In genomic region chr19:45607071-45608029, GRCh38 we compare ENCODE assay signal across 1 cellular context.
TF ChIP-seq lines count a peak whose summit lies in the region.

No MANE protein-coding gene starts in this region.

TF ChIP-seq in H1, 55 proteins besides CTCF, POLR2A, EP300 and RAD21:
- no peak for TF ChIP-seq SIRT6 (IDR thresholded peaks at IDR 0.05; ENCODE audit: low read length)
- peak; percentile 74 for TF ChIP-seq MAX (IDR thresholded peaks at IDR 0.05)
- TF ChIP-seq SIN3A (conservative IDR thresholded peaks at IDR 0.05 in 1 of 2, IDR thresholded peaks at IDR 0.05 in 1 of 2; ENCODE audit: low read depth in 1 of 2, low read length in 2 of 2) = peak in 1 of 2 experiments; percentile 69; a peak in 2 of 4 replicates
- TF ChIP-seq YY1 (IDR thresholded peaks at IDR 0.05; ENCODE audit: low read depth, low read length) = 0 out of 2 replicates have a peak, but pooled peaks have one; percentile 53
- peak; percentile 59 for TF ChIP-seq TBP (IDR thresholded peaks at IDR 0.05; ENCODE audit: low read depth, low read length)
- peak; percentile 54 for TF ChIP-seq SP1 (IDR thresholded peaks at IDR 0.05; ENCODE audit: low read depth, low read length)
- peak; percentile 19; the same call in 1 of the 2 replicates for TF ChIP-seq E2F6 (IDR thresholded peaks at IDR 0.05)
- TF ChIP-seq EZH2 (IDR thresholded peaks at IDR 0.05; ENCODE audit: low read depth, low read length, severe bottlenecking) = peak; percentile 27
- TF ChIP-seq ASH2L (IDR thresholded peaks at IDR 0.05; ENCODE audit: low read length) = peak; percentile 77
- no peak for TF ChIP-seq BACH1 (IDR thresholded peaks at IDR 0.05; ENCODE audit: low read length)
- peak; percentile 92 for TF ChIP-seq USF2 (IDR thresholded peaks at IDR 0.05; ENCODE audit: low read length)
- TF ChIP-seq KDM1A (IDR thresholded peaks at IDR 0.05; ENCODE audit: borderline replicate concordance, low read length) = no peak
- TF ChIP-seq TAF1 (IDR thresholded peaks at IDR 0.05; ENCODE audit: low read depth, low read length) = peak; percentile 37; the same call in 1 of the 2 replicates
- no peak for TF ChIP-seq ATF2 (IDR thresholded peaks at IDR 0.05; ENCODE audit: low read length)
- TF ChIP-seq TCF12 (IDR thresholded peaks at IDR 0.05; ENCODE audit: low read depth, low read length) = no peak
- TF ChIP-seq ZNF274 (IDR thresholded peaks at IDR 0.05; ENCODE audit: borderline replicate concordance, extremely low read depth, low read length) = no peak
- peak; percentile 86 for TF ChIP-seq ATF3 (IDR thresholded peaks at IDR 0.05; ENCODE audit: insufficient read depth, low read depth, low read length)
- TF ChIP-seq CREB1 (IDR thresholded peaks at IDR 0.05) = peak; percentile 37; the same call in 1 of the 2 replicates
- TF ChIP-seq TAF7 (optimal IDR thresholded peaks at IDR 0.05; ENCODE audit: borderline replicate concordance, low read depth, low read length) = peak; percentile 18
